14 cellular contexts compared by ENCODE assay signal in genomic region chr2:217940261-217941220, GRCh38.
A peak's percentile ranks its signal among the peaks of the same experiment; 100 is the strongest.
DNase-seq lines count a peak whose midpoint lies in the region; ATAC-seq, FAIRE-seq and TF ChIP-seq lines count a peak whose summit lies in the region.
"Had no signal": no experiment of that assay in that cellular context is flagged by ENCODE, and none has a peak within 500 bp of the region (broad histone marks: within the 10 kb centered on the region; RNA-seq: fewer than 3 reads in every experiment).

No MANE protein-coding gene starts in this region.

- H3K27me3 ChIP-seq in heart right ventricle, result no peaks in the 10 kb centered on the region
- H3K27me3 ChIP-seq in left lung, result no peaks in the 10 kb centered on the region
- H3K27me3 ChIP-seq in gastrocnemius medialis, result no peaks in the 10 kb centered on the region

- H3K4me1 ChIP-seq in heart right ventricle, result peaks cover 50 to 92% (median 84%) of the 10 kb centered on the region in 9 donors
- H3K4me1 ChIP-seq in left lung, result peaks cover 57 to 80% of the 10 kb centered on the region in 2 donors
- H3K4me1 ChIP-seq in gastrocnemius medialis, result peaks cover 51 to 58% of the 10 kb centered on the region in 2 donors

- POLR2A ChIA-PET in WTC11 (lab: Charles Lee), result no interaction called here

- intact Hi-C loops in heart right ventricle (cut with DNase I), result loop anchor here in 7 of 10 donors (5.0 to 10.0 kb wide), 7 partner anchors 33 to 148 kb away; no protein-coding TSS in a partner anchor
- intact Hi-C loops in Right ventricle myocardium inferior (cut with DNase I), result loop anchor here (5.0 kb wide), 3 partner anchors 38 to 148 kb away; no protein-coding TSS in a partner anchor
- intact Hi-C loops in left lung (cut with DNase I), result loop anchor here in 1 of 2 donors (5.0 kb wide), 1 partner anchor 47 kb away; no protein-coding TSS in a partner anchor
- intact Hi-C loops in gastrocnemius medialis (cut with DNase I; ENCODE audit: low total_unique reads), result loop anchor here (5.0 kb wide), 1 partner anchor 48 kb away; no protein-coding TSS in a partner anchor

- H3K27me3 Mint-ChIP-seq in WTC11 (ENCODE audit: low read depth), result no peaks in the 10 kb centered on the region; the same call in none of the 2 replicates

- H3K4me3 ChIP-seq in heart right ventricle (peak overlapping the region; percentile 54 to 98 (median 79)), left lung (peak overlapping the region; percentile 67 to 72), gastrocnemius medialis (peak overlapping the region; percentile 53 to 61 (median 56))

- H3K4me1 Mint-ChIP-seq in WTC11, result peaks cover 37% of the 10 kb centered on the region
- H3K4me1 Mint-ChIP-seq: IgD-negative memory B cell had no signal

- no peaks in the 10 kb centered on the region for H3K36me3 Mint-ChIP-seq in WTC11

- TF ChIP-seq CTCF in heart right ventricle (IDR thresholded peaks at IDR 0.05) (no peak), left lung (IDR thresholded peaks at IDR 0.05) (no peak), gastrocnemius medialis (IDR thresholded peaks at IDR 0.05 in 4 of 5, conservative IDR thresholded peaks at IDR 0.05 in 1 of 5) (no peak), D721Med (IDR thresholded peaks at IDR 0.05; ENCODE audit: insufficient read depth, missing control alignments) (no peak), WTC11 (IDR thresholded peaks at IDR 0.05) (no peak)

- in situ Hi-C loops in gastrocnemius medialis (cut with MboI; ENCODE audit: low sequenced_read_pairs in 4 of 4), result no loop called here

- H3K27ac Mint-ChIP-seq in WTC11, result no peak overlapping the region
- H3K27ac Mint-ChIP-seq: IgD-negative memory B cell had no signal

- no peak for ATAC-seq in heart right ventricle
- ATAC-seq in Right ventricle myocardium inferior, result no peak
- ATAC-seq in left lung, result peak; percentile 41
- ATAC-seq in gastrocnemius medialis, result no peak
- no peak for ATAC-seq in WTC11

- no peaks in the 10 kb centered on the region for H3K9me3 Mint-ChIP-seq in WTC11
- H3K9me3 Mint-ChIP-seq: IgD-negative memory B cell had no signal

- no peak for FAIRE-seq in D721Med (lab: Jason Lieb, UNC)
- FAIRE-seq: endothelial cell of umbilical vein had no signal

- no peak for TF ChIP-seq POLR2A in gastrocnemius medialis (IDR thresholded peaks at IDR 0.05)

- no peaks in the 10 kb centered on the region for H3K9me3 ChIP-seq in heart right ventricle
- H3K9me3 ChIP-seq in left lung, result no peaks in the 10 kb centered on the region
- H3K9me3 ChIP-seq in gastrocnemius medialis, result no peaks in the 10 kb centered on the region

- no peak overlapping the region for H3K4me3 Mint-ChIP-seq in WTC11
- H3K4me3 Mint-ChIP-seq: IgD-negative memory B cell had no signal

- peak overlapping the region; percentile 84 to 99 (median 96) for H3K27ac ChIP-seq in heart right ventricle
- H3K27ac ChIP-seq in left lung, result peak overlapping the region; percentile 78 to 83
- H3K27ac ChIP-seq in gastrocnemius medialis, result peak overlapping the region; percentile 87 to 94 (median 89)

- WGBS in heart right ventricle, 2 donors, result 30 to 36% methylated on average over 13 of the region's 13 CpGs

- DNase-seq in heart right ventricle, result peak in 1 of 2 donors; percentile 42
- DNase-seq in Right ventricle myocardium inferior (ENCODE audit: missing footprints), result no peak
- peak in 1 of 2 donors; percentile 85 for DNase-seq in left lung
- DNase-seq in gastrocnemius medialis, result no peak
- DNase-seq in D721Med (ENCODE audit: insufficient read length, low spot score), result no peak
- no peak for DNase-seq in WTC11 (ENCODE audit: low spot score)
- no peak for DNase-seq in HK-2 (ENCODE audit: unreplicated experiment)
- DNase-seq in HUDEP-2 (lab: John Stamatoyannopoulos, UW; ENCODE audit: unreplicated experiment in 76 of 76), result no peak
- DNase-seq: activated CD4-positive, alpha-beta T cell treated with anti-CD3 and anti-CD28 coated beads, Interleukin-2, amount 50 U/mL, for 4 hours; NCI-H1105 treated with DMSO at 0.1 percent for 48 hours; RPMI8226; trophoblast cell had no signal

- H3K36me3 ChIP-seq in heart right ventricle (peaks cover 0 to 16% (median 0%) of the 10 kb centered on the region in 9 donors), left lung (no peaks in the 10 kb centered on the region), gastrocnemius medialis (no peaks in the 10 kb centered on the region)

- CTCF ChIA-PET in WTC11 (lab: Charles Lee), result interaction anchor here (1.0 kb wide), 1 partner anchor 54 kb away, joined by 3 read pairs; no protein-coding TSS in a partner anchor

TF ChIP-seq in WTC11, 78 proteins besides CTCF, POLR2A, EP300 and RAD21:
- TF ChIP-seq FOXJ3 (CRISPR knock-in tag; IDR thresholded peaks at IDR 0.05; ENCODE audit: borderline replicate concordance) (no peak), ZNF263 (CRISPR knock-in tag; IDR thresholded peaks at IDR 0.05; ENCODE audit: low read depth) (no peak), NFYB (CRISPR knock-in tag; conservative IDR thresholded peaks at IDR 0.05; ENCODE audit: low read depth) (no peak), FOXK1 (CRISPR knock-in tag; IDR thresholded peaks at IDR 0.05) (no peak), ZBTB43 (CRISPR knock-in tag; IDR thresholded peaks at IDR 0.05) (no peak)
TF ChIP-seq in WTC11: peak in this region for 0.
